Comparison of ENCODE assay signal across 8 cellular contexts in the genomic region with DNA sequence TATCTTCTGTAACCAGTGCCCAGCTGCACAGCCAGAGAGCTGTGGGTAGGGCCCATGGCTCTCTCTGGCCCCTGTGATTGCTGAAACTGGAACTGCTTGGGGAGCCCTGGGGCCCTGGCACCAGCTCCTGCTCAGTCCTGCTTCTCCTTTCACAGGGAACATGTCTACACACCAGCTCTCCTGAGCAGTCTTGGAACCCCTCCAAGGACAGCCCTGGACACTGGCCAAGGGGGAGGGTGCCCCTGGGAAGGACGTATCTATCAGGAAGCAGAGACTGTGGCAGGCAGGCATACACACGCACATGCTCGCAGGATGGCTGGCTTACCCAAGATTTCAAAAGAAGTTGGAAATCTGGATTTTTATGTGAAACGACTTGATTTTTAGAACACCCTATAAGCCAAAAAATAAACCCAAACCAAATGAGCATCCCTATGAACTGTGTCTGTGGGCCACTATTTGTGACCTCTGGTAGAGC. TPM values are rescaled to one million over a fixed set of nuclear protein-coding genes. Genes with fewer than 3 reads are reported as not detected.
A peak's percentile ranks its signal among the peaks of the same experiment; 100 is the strongest.
DNase-seq lines count a peak whose midpoint lies in the region; ATAC-seq and TF ChIP-seq lines count a peak whose summit lies in the region.

No MANE protein-coding gene starts in this region.

- peak; percentile 75 for ATAC-seq in aorta (ENCODE audit: low FRiP score)

- H3K27ac ChIP-seq in muscle layer of colon (ENCODE audit: low read depth, low read length), result peak overlapping the region; percentile 93
- peak overlapping the region; percentile 88 to 100 for H3K27ac ChIP-seq in aorta (ENCODE audit: low read depth in 1 of 2, low read length in 2 of 2)

- H3K4me1 ChIP-seq in muscle layer of colon (ENCODE audit: insufficient read depth, low read length), result peaks cover 39% of the 10 kb centered on the region
- H3K4me1 ChIP-seq in aorta (ENCODE audit: control insufficient read depth in 1 of 2, insufficient read depth in 2 of 2, low read length in 2 of 2), result peaks cover 10 to 11% of the 10 kb centered on the region in 2 donors

- H3K9ac ChIP-seq in muscle layer of colon (ENCODE audit: low read length), result peak overlapping the region; percentile 9

- H3K27me3 Mint-ChIP-seq in T-helper 2 cell treated with Interferon-gamma antibody and Interleukin-4, amounts not matched to agents 5 μg/mL and 100 μg/mL, for 36 hours (ENCODE audit: low read depth), result no peaks in the 10 kb centered on the region

- H3K4me3 ChIP-seq in muscle layer of colon (ENCODE audit: low read depth in 1 of 2, low read length in 2 of 2) (peak overlapping the region in 1 of 2 donors; percentile 49), aorta (ENCODE audit: low read length in 2 of 2) (no peak overlapping the region)

- no peak for DNase-seq in T-helper 2 cell treated with Interferon-gamma antibody and Interleukin-4, amounts not matched to agents 5 μg/mL and 100 μg/mL, for 36 hours (ENCODE audit: low spot score)
- no peak for DNase-seq in T-helper 2 cell
- DNase-seq in NCI-H1694 treated with DMSO at 0.1 percent for 48 hours (lab: John Stamatoyannopoulos, UW), result peak; percentile 89
- peak; percentile 75 for DNase-seq in UCSD-AML1 (lab: John Stamatoyannopoulos, UW; ENCODE audit: unreplicated experiment)
- DNase-seq in erythroblast (lab: John Stamatoyannopoulos, UW), result peak; percentile 82 to 87
- DNase-seq in aorta, result peak; percentile 97 to 98
- DNase-seq in HuH-7 (ENCODE audit: low spot score), result no peak

- intact Hi-C loops in aorta (cut with DNase I), result loop anchor here (2.0 to 5.0 kb wide), 3 partner anchors 58 to 68 kb away; partner anchors contain the start of gene PHF19 (in 2 of the 2)

- no peaks in the 10 kb centered on the region for H3K9me3 ChIP-seq in muscle layer of colon (ENCODE audit: low read length)
- H3K9me3 ChIP-seq in aorta (ENCODE audit: control insufficient read depth, low read length), result no peaks in the 10 kb centered on the region

- peaks cover 1% of the 10 kb centered on the region for H3K36me3 Mint-ChIP-seq in T-helper 2 cell treated with Interferon-gamma antibody and Interleukin-4, amounts not matched to agents 5 μg/mL and 100 μg/mL, for 36 hours (ENCODE audit: low read depth)

- no peak for TF ChIP-seq POLR2A in erythroblast (IDR thresholded peaks at IDR 0.05; ENCODE audit: low read length)

- peak overlapping the region; percentile 77 for H3K4me3 Mint-ChIP-seq in T-helper 2 cell treated with Interferon-gamma antibody and Interleukin-4, amounts not matched to agents 5 μg/mL and 100 μg/mL, for 36 hours

- H3K9me3 Mint-ChIP-seq in T-helper 2 cell treated with Interferon-gamma antibody and Interleukin-4, amounts not matched to agents 5 μg/mL and 100 μg/mL, for 36 hours, result no peaks in the 10 kb centered on the region

- H3K27me3 ChIP-seq in muscle layer of colon (ENCODE audit: control insufficient read depth in 1 of 2, insufficient read depth in 2 of 2, low read length in 2 of 2) (no peaks in the 10 kb centered on the region), aorta (ENCODE audit: control insufficient read depth in 1 of 2, insufficient read depth in 2 of 2, low read length in 1 of 2) (no peaks in the 10 kb centered on the region)

- H3K27ac Mint-ChIP-seq in T-helper 2 cell treated with Interferon-gamma antibody and Interleukin-4, amounts not matched to agents 5 μg/mL and 100 μg/mL, for 36 hours, result peak overlapping the region; percentile 69

- 0 to 1% methylated on average over 4 of the region's 4 CpGs for WGBS in aorta, 2 donors

- H3K4me1 Mint-ChIP-seq in T-helper 2 cell treated with Interferon-gamma antibody and Interleukin-4, amounts not matched to agents 5 μg/mL and 100 μg/mL, for 36 hours (ENCODE audit: low read depth), result peaks cover 59% of the 10 kb centered on the region

- no peaks in the 10 kb centered on the region for H3K36me3 ChIP-seq in muscle layer of colon (ENCODE audit: insufficient read depth, low read length)
- no peaks in the 10 kb centered on the region for H3K36me3 ChIP-seq in aorta (ENCODE audit: control insufficient read depth in 1 of 2, insufficient read depth in 2 of 2, low read length in 1 of 2)

RNA-seq across cellular contexts. Expression of gene TRAF1, which starts 8.8 kb away (rescaled TPM):
- 10 to 100 TPM; 19.8 to 25.7 TPM for total RNA-seq in aorta
- polyA plus RNA-seq in aorta, result 10 to 100 TPM; 10.5 to 43.3 TPM

RNA-seq across cellular contexts. Expression of gene PHF19, which starts 58.4 kb away (rescaled TPM):
- 10 to 100 TPM; 40.1 to 62.3 TPM for total RNA-seq in aorta
- polyA plus RNA-seq in aorta, result 10 to 100 TPM; 25.9 to 66.7 TPM

Comparison
In these comparisons a context has a peak if more than half of its experiments do, and no peak if none do; other contexts are left out.
1. DNase-seq: peak in NCI-H1694 treated with DMSO at 0.1 percent for 48 hours (single experiment), UCSD-AML1 (single experiment), erythroblast (2 of 2) and aorta (2 of 2); none in T-helper 2 cell treated with Interferon-gamma antibody and Interleukin-4, amounts not matched to agents 5 μg/mL and 100 μg/mL, for 36 hours (single experiment), T-helper 2 cell (0 of 5) and HuH-7 (single experiment).